In genomic region chr1:112395832-112396667, GRCh38 we compare ENCODE assay signal across 1 cellular context.
TF ChIP-seq lines count a peak whose summit lies in the region.

A gene with protein sequence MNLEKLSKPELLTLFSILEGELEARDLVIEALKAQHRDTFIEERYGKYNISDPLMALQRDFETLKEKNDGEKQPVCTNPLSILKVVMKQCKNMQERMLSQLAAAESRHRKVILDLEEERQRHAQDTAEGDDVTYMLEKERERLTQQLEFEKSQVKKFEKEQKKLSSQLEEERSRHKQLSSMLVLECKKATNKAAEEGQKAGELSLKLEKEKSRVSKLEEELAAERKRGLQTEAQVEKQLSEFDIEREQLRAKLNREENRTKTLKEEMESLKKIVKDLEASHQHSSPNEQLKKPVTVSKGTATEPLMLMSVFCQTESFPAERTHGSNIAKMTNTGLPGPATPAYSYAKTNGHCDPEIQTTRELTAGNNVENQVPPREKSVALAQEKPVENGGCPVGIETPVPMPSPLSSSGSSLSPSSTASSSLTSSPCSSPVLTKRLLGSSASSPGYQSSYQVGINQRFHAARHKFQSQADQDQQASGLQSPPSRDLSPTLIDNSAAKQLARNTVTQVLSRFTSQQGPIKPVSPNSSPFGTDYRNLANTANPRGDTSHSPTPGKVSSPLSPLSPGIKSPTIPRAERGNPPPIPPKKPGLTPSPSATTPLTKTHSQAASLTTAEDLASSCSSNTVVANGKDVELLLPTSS (plus strand): TSS chr1:112396214. CDS start chr1:112416166, 19,952 bp downstream.

TF ChIP-seq in K562, 482 proteins besides CTCF, POLR2A, EP300 and RAD21 (continued from another document and continues in another):
- TF ChIP-seq, protein P1, sequence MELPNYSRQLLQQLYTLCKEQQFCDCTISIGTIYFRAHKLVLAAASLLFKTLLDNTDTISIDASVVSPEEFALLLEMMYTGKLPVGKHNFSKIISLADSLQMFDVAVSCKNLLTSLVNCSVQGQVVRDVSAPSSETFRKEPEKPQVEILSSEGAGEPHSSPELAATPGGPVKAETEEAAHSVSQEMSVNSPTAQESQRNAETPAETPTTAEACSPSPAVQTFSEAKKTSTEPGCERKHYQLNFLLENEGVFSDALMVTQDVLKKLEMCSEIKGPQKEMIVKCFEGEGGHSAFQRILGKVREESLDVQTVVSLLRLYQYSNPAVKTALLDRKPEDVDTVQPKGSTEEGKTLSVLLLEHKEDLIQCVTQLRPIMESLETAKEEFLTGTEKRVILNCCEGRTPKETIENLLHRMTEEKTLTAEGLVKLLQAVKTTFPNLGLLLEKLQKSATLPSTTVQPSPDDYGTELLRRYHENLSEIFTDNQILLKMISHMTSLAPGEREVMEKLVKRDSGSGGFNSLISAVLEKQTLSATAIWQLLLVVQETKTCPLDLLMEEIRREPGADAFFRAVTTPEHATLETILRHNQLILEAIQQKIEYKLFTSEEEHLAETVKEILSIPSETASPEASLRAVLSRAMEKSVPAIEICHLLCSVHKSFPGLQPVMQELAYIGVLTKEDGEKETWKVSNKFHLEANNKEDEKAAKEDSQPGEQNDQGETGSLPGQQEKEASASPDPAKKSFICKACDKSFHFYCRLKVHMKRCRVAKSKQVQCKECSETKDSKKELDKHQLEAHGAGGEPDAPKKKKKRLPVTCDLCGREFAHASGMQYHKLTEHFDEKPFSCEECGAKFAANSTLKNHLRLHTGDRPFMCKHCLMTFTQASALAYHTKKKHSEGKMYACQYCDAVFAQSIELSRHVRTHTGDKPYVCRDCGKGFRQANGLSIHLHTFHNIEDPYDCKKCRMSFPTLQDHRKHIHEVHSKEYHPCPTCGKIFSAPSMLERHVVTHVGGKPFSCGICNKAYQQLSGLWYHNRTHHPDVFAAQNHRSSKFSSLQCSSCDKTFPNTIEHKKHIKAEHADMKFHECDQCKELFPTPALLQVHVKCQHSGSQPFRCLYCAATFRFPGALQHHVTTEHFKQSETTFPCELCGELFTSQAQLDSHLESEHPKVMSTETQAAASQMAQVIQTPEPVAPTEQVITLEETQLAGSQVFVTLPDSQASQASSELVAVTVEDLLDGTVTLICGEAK (IDR thresholded peaks at IDR 0.05) = peak; percentile 70
- TF ChIP-seq, protein P1 (CRISPR knock-in tag; IDR thresholded peaks at IDR 0.05) = no peak
- TF ChIP-seq RBM14 (IDR thresholded peaks at IDR 0.05; ENCODE audit: borderline replicate concordance, insufficient read depth, low read depth, low read length) (no peak), RCOR1 (IDR thresholded peaks at IDR 0.05; ENCODE audit: borderline replicate concordance in 1 of 2, low read depth in 2 of 2, low read length in 2 of 2) (0 out of 4 replicates have a peak, but pooled peaks of 1 of the 2 experiments have one; percentile 19), MBD2 (IDR thresholded peaks at IDR 0.05; ENCODE audit: borderline replicate concordance, low read depth) (peak; percentile 77), SP2 (IDR thresholded peaks at IDR 0.05; ENCODE audit: extremely low read depth, low read depth, low read length, poor library complexity, severe bottlenecking) (peak; percentile 80), MED1 (CRISPR knock-in tag; IDR thresholded peaks at IDR 0.05; ENCODE audit: borderline replicate concordance) (no peak), CEBPG (CRISPR knock-in tag; IDR thresholded peaks at IDR 0.05) (no peak), CEBPG (tag; conservative IDR thresholded peaks at IDR 0.05 in 1 of 2, IDR thresholded peaks at IDR 0.05 in 1 of 2) (no peak), XRCC5 (IDR thresholded peaks at IDR 0.05; ENCODE audit: low read depth, low read length) (0 out of 2 replicates have a peak, but pooled peaks have one; percentile 24), ETV1 (tag; conservative IDR thresholded peaks at IDR 0.05; ENCODE audit: low read depth) (peak; percentile 58), ZNF431 (CRISPR knock-in tag; IDR thresholded peaks at IDR 0.05) (peak; percentile 40; the same call in 1 of the 2 replicates), JUN (IDR thresholded peaks at IDR 0.05; ENCODE audit: borderline replicate concordance, low read depth, low read length) (0 out of 2 replicates have a peak, but pooled peaks have one; percentile 7), JUN (CRISPR knock-in tag; IDR thresholded peaks at IDR 0.05; ENCODE audit: borderline replicate concordance) (no peak), NRF1 (conservative IDR thresholded peaks at IDR 0.05 in 1 of 2, IDR thresholded peaks at IDR 0.05 in 1 of 2) (peak; percentile 44 to 59; a peak in 3 of 4 replicates), PHF8 (IDR thresholded peaks at IDR 0.05; ENCODE audit: borderline replicate concordance, low read length) (peak; percentile 62; the same call in 1 of the 2 replicates), ZNF384 (IDR thresholded peaks at IDR 0.05; ENCODE audit: low read depth, low read length) (no peak), SAP30 (IDR thresholded peaks at IDR 0.05; ENCODE audit: borderline replicate concordance, insufficient read depth, low read depth, low read length, poor library complexity, severe bottlenecking) (peak; percentile 40), CREM (IDR thresholded peaks at IDR 0.05; ENCODE audit: low read depth) (peak; percentile 68; the same call in 1 of the 2 replicates), GATA2 (CRISPR knock-in tag; IDR thresholded peaks at IDR 0.05) (no peak), GABPB1 (CRISPR knock-in tag; IDR thresholded peaks at IDR 0.05) (peak; percentile 66; the same call in 1 of the 2 replicates), ATF1 (CRISPR knock-in tag; IDR thresholded peaks at IDR 0.05) (no peak), ATF1 (tag; IDR thresholded peaks at IDR 0.05) (peak; percentile 80), RBM25 (IDR thresholded peaks at IDR 0.05; ENCODE audit: low read depth, low read length, severe bottlenecking) (peak; percentile 93), ZNF217 (CRISPR knock-in tag; IDR thresholded peaks at IDR 0.05) (no peak), TRIM28 (IDR thresholded peaks at IDR 0.05) (no peak), VEZF1 (CRISPR knock-in tag; IDR thresholded peaks at IDR 0.05) (peak; percentile 65), RBFOX2 (IDR thresholded peaks at IDR 0.05; ENCODE audit: low read depth, low read length) (0 out of 2 replicates have a peak, but pooled peaks have one; percentile 47), FOXK1 (CRISPR knock-in tag; IDR thresholded peaks at IDR 0.05; ENCODE audit: borderline replicate concordance) (no peak), FOXA3 (CRISPR knock-in tag; conservative IDR thresholded peaks at IDR 0.05 in 1 of 2, IDR thresholded peaks at IDR 0.05 in 1 of 2) (peak in 1 of 2 experiments; percentile 51; a peak in 1 of 4 replicates), ASH1L (IDR thresholded peaks at IDR 0.05; ENCODE audit: borderline replicate concordance, low read depth, partially characterized antibody) (peak; percentile 75), NCOA1 (IDR thresholded peaks at IDR 0.05; ENCODE audit: low read depth) (no peak), HNRNPH1 (optimal IDR thresholded peaks at IDR 0.05; ENCODE audit: low read depth, low read length) (no peak), FOXK2 (conservative IDR thresholded peaks at IDR 0.05 in 1 of 2, IDR thresholded peaks at IDR 0.05 in 1 of 2; ENCODE audit: low read depth in 2 of 2) (0 out of 4 replicates have a peak, but pooled peaks of 1 of the 2 experiments have one; percentile 7), FOS (IDR thresholded peaks at IDR 0.05; ENCODE audit: extremely low read depth, insufficient read length) (peak; percentile 90), TEAD1 (CRISPR knock-in tag; IDR thresholded peaks at IDR 0.05) (peak in 1 of 2 experiments; percentile 9; a peak in 1 of 4 replicates), NCOR1 (IDR thresholded peaks at IDR 0.05) (no peak), ATF7 (IDR thresholded peaks at IDR 0.05) (peak; percentile 56; the same call in 1 of the 2 replicates), NFYB (IDR thresholded peaks at IDR 0.05; ENCODE audit: extremely low read depth, insufficient read length) (peak; percentile 85), HMGN3 (IDR thresholded peaks at IDR 0.05; ENCODE audit: borderline replicate concordance, extremely low read depth, insufficient read length, low read depth, low read length) (peak; percentile 63), ZBTB7A (IDR thresholded peaks at IDR 0.05; ENCODE audit: borderline replicate concordance, control insufficient read depth, low read depth, low read length) (peak; percentile 42; the same call in 1 of the 2 replicates)
- TF ChIP-seq, protein P2, sequence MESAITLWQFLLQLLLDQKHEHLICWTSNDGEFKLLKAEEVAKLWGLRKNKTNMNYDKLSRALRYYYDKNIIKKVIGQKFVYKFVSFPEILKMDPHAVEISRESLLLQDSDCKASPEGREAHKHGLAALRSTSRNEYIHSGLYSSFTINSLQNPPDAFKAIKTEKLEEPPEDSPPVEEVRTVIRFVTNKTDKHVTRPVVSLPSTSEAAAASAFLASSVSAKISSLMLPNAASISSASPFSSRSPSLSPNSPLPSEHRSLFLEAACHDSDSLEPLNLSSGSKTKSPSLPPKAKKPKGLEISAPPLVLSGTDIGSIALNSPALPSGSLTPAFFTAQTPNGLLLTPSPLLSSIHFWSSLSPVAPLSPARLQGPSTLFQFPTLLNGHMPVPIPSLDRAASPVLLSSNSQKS (CRISPR knock-in tag; IDR thresholded peaks at IDR 0.05) = no peak
- TF ChIP-seq, protein P3, sequence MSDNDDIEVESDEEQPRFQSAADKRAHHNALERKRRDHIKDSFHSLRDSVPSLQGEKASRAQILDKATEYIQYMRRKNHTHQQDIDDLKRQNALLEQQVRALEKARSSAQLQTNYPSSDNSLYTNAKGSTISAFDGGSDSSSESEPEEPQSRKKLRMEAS (CRISPR knock-in tag; IDR thresholded peaks at IDR 0.05) = peak; percentile 8; the same call in 1 of the 2 replicates
- TF ChIP-seq, protein P4, sequence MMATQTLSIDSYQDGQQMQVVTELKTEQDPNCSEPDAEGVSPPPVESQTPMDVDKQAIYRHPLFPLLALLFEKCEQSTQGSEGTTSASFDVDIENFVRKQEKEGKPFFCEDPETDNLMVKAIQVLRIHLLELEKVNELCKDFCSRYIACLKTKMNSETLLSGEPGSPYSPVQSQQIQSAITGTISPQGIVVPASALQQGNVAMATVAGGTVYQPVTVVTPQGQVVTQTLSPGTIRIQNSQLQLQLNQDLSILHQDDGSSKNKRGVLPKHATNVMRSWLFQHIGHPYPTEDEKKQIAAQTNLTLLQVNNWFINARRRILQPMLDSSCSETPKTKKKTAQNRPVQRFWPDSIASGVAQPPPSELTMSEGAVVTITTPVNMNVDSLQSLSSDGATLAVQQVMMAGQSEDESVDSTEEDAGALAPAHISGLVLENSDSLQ (IDR thresholded peaks at IDR 0.05) = peak; percentile 99
- TF ChIP-seq, protein P5, sequence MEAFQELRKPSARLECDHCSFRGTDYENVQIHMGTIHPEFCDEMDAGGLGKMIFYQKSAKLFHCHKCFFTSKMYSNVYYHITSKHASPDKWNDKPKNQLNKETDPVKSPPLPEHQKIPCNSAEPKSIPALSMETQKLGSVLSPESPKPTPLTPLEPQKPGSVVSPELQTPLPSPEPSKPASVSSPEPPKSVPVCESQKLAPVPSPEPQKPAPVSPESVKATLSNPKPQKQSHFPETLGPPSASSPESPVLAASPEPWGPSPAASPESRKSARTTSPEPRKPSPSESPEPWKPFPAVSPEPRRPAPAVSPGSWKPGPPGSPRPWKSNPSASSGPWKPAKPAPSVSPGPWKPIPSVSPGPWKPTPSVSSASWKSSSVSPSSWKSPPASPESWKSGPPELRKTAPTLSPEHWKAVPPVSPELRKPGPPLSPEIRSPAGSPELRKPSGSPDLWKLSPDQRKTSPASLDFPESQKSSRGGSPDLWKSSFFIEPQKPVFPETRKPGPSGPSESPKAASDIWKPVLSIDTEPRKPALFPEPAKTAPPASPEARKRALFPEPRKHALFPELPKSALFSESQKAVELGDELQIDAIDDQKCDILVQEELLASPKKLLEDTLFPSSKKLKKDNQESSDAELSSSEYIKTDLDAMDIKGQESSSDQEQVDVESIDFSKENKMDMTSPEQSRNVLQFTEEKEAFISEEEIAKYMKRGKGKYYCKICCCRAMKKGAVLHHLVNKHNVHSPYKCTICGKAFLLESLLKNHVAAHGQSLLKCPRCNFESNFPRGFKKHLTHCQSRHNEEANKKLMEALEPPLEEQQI (IDR thresholded peaks at IDR 0.05) = no peak
